8 cellular contexts compared by ENCODE assay signal in the genomic region with DNA sequence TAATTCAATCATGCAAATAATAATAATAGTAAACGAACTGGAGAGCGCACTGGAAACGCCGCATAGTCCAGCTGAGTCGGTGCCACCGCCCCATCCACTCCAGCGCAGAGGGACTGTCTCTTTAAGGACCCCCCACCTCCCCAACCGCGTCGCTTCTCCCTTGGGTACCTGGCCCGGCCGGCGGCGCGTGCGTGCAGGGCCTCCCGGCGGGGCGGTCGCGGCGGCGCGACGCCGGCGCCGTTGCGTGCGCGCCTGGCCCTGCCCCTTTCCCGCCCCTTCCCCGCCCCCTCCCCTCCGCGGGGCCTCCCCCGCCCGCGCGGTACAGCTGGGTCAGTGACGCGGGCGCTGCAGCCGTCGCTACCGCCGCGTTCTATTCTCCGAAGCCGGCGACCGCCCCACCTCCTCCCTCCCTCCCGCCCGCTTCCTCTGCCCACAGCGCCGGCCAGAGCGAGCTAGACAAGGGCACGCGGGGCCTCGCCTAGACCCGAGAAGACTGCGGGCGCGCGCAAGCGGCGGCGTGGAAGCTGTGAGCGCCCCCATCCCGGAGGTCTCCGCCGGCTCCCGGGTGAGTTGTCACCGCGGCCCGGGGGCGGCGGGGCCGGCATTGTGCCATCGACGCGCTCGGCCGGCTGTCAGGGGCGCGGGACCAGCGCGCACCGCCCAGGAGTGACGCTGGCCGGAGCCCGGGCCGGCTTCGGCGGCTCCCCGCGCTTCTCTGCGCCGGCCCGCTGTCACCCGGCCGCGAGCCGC. TPM values are rescaled to one million over a fixed set of nuclear protein-coding genes. Genes with fewer than 3 reads are reported as not detected.
A peak's percentile ranks its signal among the peaks of the same experiment; 100 is the strongest.
DNase-seq lines count a peak whose midpoint lies in the region; ATAC-seq, FAIRE-seq and TF ChIP-seq lines count a peak whose summit lies in the region.

A gene with protein sequence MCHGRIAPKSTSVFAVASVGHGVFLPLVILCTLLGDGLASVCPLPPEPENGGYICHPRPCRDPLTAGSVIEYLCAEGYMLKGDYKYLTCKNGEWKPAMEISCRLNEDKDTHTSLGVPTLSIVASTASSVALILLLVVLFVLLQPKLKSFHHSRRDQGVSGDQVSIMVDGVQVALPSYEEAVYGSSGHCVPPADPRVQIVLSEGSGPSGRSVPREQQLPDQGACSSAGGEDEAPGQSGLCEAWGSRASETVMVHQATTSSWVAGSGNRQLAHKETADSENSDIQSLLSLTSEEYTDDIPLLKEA (plus strand): TSS at position 333 of the 750 bp plus-strand sequence. CDS start 46,997 bp downstream, outside the sequence.

- peaks cover 52% of the 10 kb centered on the region for H3K4me1 ChIP-seq in OCI-LY1 (ENCODE audit: insufficient read depth, low read length, severe bottlenecking)
- H3K4me1 ChIP-seq in endothelial cell of umbilical vein (ENCODE audit: control insufficient read depth, extremely low read depth, insufficient read depth, low read length), result peaks cover 34% of the 10 kb centered on the region

- H3K27ac ChIP-seq in OCI-LY1 (ENCODE audit: low read depth, low read length, poor library complexity, severe bottlenecking) (peak within 1 kb of the TSS; percentile 99), endothelial cell of umbilical vein (ENCODE audit: insufficient read depth, low read depth, low read length) (peak within 1 kb of the TSS; percentile 89)

- H3K9me2 ChIP-seq in OCI-LY1 (ENCODE audit: low read depth, low read length), result no peaks in the 10 kb centered on the region

- peaks cover 23% of the 10 kb centered on the region for H3F3A ChIP-seq in OCI-LY1 (ENCODE audit: insufficient read depth, low read length)

- POLR2A ChIA-PET in endothelial cell of umbilical vein (lab: Charles Lee), result interaction anchor here (0.5 to 1.1 kb wide), 5 partner anchors 25 to 163 kb away, joined by 3 to 5 read pairs (median 4); a partner anchor contains a TSS

- intact Hi-C loops in endothelial cell of umbilical vein (cut with micrococcal nuclease), result loop anchor here (1.0 to 2.0 kb wide), 7 partner anchors 14 to 156 kb away; a partner anchor contains a TSS

- H3K36me3 ChIP-seq in OCI-LY1 (ENCODE audit: insufficient read depth, low read length) (peaks cover 21% of the 10 kb centered on the region; the same call in 1 of the 2 replicates), endothelial cell of umbilical vein (ENCODE audit: control insufficient read depth in 2 of 2, extremely low read depth in 1 of 2, insufficient read depth in 2 of 2, low read length in 2 of 2) (no peaks in the 10 kb centered on the region)

- H3K9me3 ChIP-seq in OCI-LY1 (ENCODE audit: low read length), result no peaks in the 10 kb centered on the region
- H3K9me3 ChIP-seq in endothelial cell of umbilical vein (replicated peaks; ENCODE audit: control insufficient read depth, insufficient read depth, low read length), result no peaks in the 10 kb centered on the region

- dilution Hi-C loops in endothelial cell of umbilical vein (cut with MboI; ENCODE audit: extremely low pct_ligation_motif_present, low sequenced_read_pairs), result no loop called here

- H3K27me3 ChIP-seq in OCI-LY1 (ENCODE audit: insufficient read depth, low read length), result no peaks in the 10 kb centered on the region
- H3K27me3 ChIP-seq in endothelial cell of umbilical vein (ENCODE audit: control insufficient read depth in 2 of 2, insufficient read depth in 2 of 2, low read length in 2 of 2), result no peaks in the 10 kb centered on the region

- TF ChIP-seq CTCF in OCI-LY1 (IDR thresholded peaks at IDR 0.05; ENCODE audit: low read length), result no peak
- no peak for TF ChIP-seq CTCF in endothelial cell of umbilical vein (IDR thresholded peaks at IDR 0.05; ENCODE audit: extremely low read depth in 1 of 2, insufficient read depth in 1 of 2, low read depth in 1 of 2, low read length in 2 of 2)

- H2AFZ ChIP-seq in OCI-LY1 (ENCODE audit: low read length) (peak within 1 kb of the TSS; percentile 1), endothelial cell of umbilical vein (ENCODE audit: low read depth, low read length) (peak within 1 kb of the TSS; percentile 89)

- peak; percentile 45 for ATAC-seq in GM21423 (IDR thresholded peaks at IDR 0.05; ENCODE audit: unreplicated experiment)

- no peaks in the 10 kb centered on the region for H4K20me1 ChIP-seq in OCI-LY1 (ENCODE audit: insufficient read depth, low read length)
- no peaks in the 10 kb centered on the region for H4K20me1 ChIP-seq in endothelial cell of umbilical vein (replicated peaks; ENCODE audit: control insufficient read depth, extremely low read depth, insufficient read depth, low read length)

- H3K79me2 ChIP-seq in OCI-LY1 (ENCODE audit: insufficient read depth, low read length), result peaks cover 25% of the 10 kb centered on the region
- H3K79me2 ChIP-seq in endothelial cell of umbilical vein (ENCODE audit: control insufficient read depth, insufficient read depth, low read length), result peaks cover 37% of the 10 kb centered on the region

- DNase-seq in COLO829 (ENCODE audit: low spot score) (peak; percentile 87), HuH-7.5 (ENCODE audit: low spot score) (peak; percentile 77), activated T-cell treated with anti-CD3 and anti-CD28 coated beads for 1 hour (ENCODE audit: low read depth) (peak; percentile 83), endothelial cell of umbilical vein (ENCODE audit: low read depth, low spot score) (peak; percentile 85), middle frontal gyrus (ENCODE audit: extremely low spot score, low spot score) (peak; percentile 78)
- peak; percentile 82 to 88 for DNase-seq in stimulated activated CD8-positive, alpha-beta memory T cell treated with anti-CD3 and anti-CD28 coated beads, Interleukin-2, amount 100 ng/mL, for 48 hours (ENCODE audit: low read depth in 2 of 2)

- H3K4me2 ChIP-seq in OCI-LY1 (ENCODE audit: low read length) (peak within 1 kb of the TSS; percentile 99), endothelial cell of umbilical vein (ENCODE audit: insufficient read depth, low read length) (peak within 1 kb of the TSS; percentile 68)

- CTCF ChIA-PET in endothelial cell of umbilical vein (lab: Charles Lee), result interaction anchor here (0.7 to 3.5 kb wide), 10 partner anchors 11 to 820 kb away, joined by 3 to 19 read pairs (median 4); no protein-coding TSS in a partner anchor

- H3K9me1 ChIP-seq in endothelial cell of umbilical vein (replicated peaks; ENCODE audit: control insufficient read depth, extremely low read depth, insufficient read depth, low read length), result no peaks in the 10 kb centered on the region

- peak within 1 kb of the TSS; percentile 99 for H3K9ac ChIP-seq in OCI-LY1 (ENCODE audit: low read length)
- H3K9ac ChIP-seq in endothelial cell of umbilical vein (replicated peaks; ENCODE audit: extremely low read depth, insufficient read depth, low read length), result peak within 1 kb of the TSS; percentile 92

- no TSS peak for BruUV-seq in endothelial cell of umbilical vein (replicated peaks; lab: Mats Ljungman, UMichigan)

- peak; percentile 14 for TF ChIP-seq POLR2A in endothelial cell of umbilical vein (IDR thresholded peaks at IDR 0.05; ENCODE audit: low read depth, low read length)

- H3K4me3 ChIP-seq in OCI-LY1 (ENCODE audit: low read depth, low read length, poor library complexity, severe bottlenecking) (peak within 1 kb of the TSS; percentile 97), endothelial cell of umbilical vein (replicated peaks in 1 of 3; ENCODE audit: insufficient read depth in 1 of 3, low read depth in 1 of 3, low read length in 3 of 3) (peak within 1 kb of the TSS; percentile 94 to 97 (median 96))

- FAIRE-seq in endothelial cell of umbilical vein (lab: Jason Lieb, UNC), result peak; percentile 77

TF ChIP-seq in endothelial cell of umbilical vein, 7 proteins besides CTCF, POLR2A, EP300 and RAD21:
- TF ChIP-seq JUN (IDR thresholded peaks at IDR 0.05; ENCODE audit: borderline replicate concordance, insufficient read depth, insufficient read length, low read depth) (no peak), MYC (IDR thresholded peaks at IDR 0.05; ENCODE audit: low read depth, low read length) (no peak), POLR2AphosphoS5 (IDR thresholded peaks at IDR 0.05; ENCODE audit: insufficient read depth, low read depth, low read length) (peak; percentile 31)

RNA-seq across cellular contexts. Expression of the gene that starts here (rescaled TPM):
- total RNA-seq in endothelial cell of umbilical vein, result 19.5 and 29.0 TPM in 2 replicates
- 11.7 and 13.4 TPM in 2 replicates for polyA plus RNA-seq in endothelial cell of umbilical vein
- 11.3 and 11.6 TPM in 2 replicates for polyA plus RNA-seq in endothelial cell of umbilical vein (2011; cell fraction: cytosol; rRNA removed)
- 51.7 and 52.3 TPM in 2 replicates for polyA plus RNA-seq in endothelial cell of umbilical vein (2011; cell fraction: nucleus; rRNA removed)
- polyA plus RNA-seq in endothelial cell of umbilical vein (2012), result 11.8 and 15.6 TPM in 2 replicates
- polyA minus RNA-seq in endothelial cell of umbilical vein, result 26.7 and 32.1 TPM in 2 replicates
- 4.3 TPM for polyA minus RNA-seq in endothelial cell of umbilical vein (2011; cell fraction: cytosol; rRNA and poly(A)+ RNA removed)
- polyA minus RNA-seq in endothelial cell of umbilical vein (2011; cell fraction: nucleus; rRNA and poly(A)+ RNA removed), result 26.3 and 27.4 TPM in 2 replicates

Comparison
In these comparisons a context has a peak if more than half of its experiments do, and no peak if none do; other contexts are left out.
1. Peak in every context shown above with its lines: DNase-seq, ATAC-seq, H3K4me3 ChIP-seq and H3K27ac ChIP-seq.